Comparison of ENCODE assay signal across 8 cellular contexts in the genomic region with DNA sequence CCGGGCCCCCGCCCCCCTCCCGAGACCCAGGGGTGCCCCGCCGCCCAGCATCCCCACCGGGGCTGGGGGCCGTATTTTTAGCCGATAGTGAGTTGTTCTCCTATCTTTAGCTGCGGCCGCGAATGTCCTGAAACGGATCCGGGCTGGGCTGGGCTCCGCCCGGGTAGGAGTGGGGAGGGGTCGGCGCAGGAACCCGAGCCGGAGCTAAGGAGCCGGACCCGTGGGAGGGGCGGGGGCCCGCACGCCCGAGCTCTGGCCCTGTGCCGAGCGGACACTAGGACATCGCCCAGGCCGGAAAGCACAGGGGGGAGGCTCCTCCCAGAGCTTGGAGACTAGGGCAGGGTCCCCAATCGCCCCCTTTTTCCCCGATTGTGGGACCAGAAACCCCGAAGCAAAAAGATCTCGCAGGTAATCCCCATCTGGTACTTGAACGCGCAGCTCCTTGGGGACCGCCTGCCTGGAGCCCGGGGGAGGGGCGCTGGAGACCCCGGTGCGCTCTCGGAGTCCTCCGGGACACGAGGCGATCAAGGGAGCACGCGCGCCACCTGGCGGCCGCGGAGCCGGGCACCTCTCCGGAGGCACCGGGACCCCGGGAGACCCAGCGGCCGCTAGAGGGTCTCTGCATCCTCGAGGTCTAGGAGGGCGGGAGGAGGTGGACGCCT. TPM values are rescaled to one million over a fixed set of nuclear protein-coding genes. Genes with fewer than 3 reads are reported as not detected.
DNase-seq lines count a peak whose midpoint lies in the region; FAIRE-seq lines count a peak whose summit lies in the region.

No MANE protein-coding gene starts in this region.

- H2BK12ac ChIP-seq in neuronal stem cell (ENCODE audit: low read length), result no peak overlapping the region

- H3K27me3 ChIP-seq in neuronal stem cell (ENCODE audit: control insufficient read depth in 3 of 3, insufficient read depth in 3 of 3, low read depth in 1 of 3, low read length in 3 of 3), result peaks cover 0 to 10% (median 0%) of the 10 kb centered on the region in 3 experiments

- H4K8ac ChIP-seq in neuronal stem cell (ENCODE audit: low read depth, low read length), result no peak overlapping the region

- H3K27ac ChIP-seq in neuronal stem cell (replicated peaks; ENCODE audit: low read length), result no peak overlapping the region

- H2BK120ac ChIP-seq in neuronal stem cell (ENCODE audit: low read depth, low read length), result no peak overlapping the region

- H3K4ac ChIP-seq in neuronal stem cell (ENCODE audit: low read length), result no peak overlapping the region

- no peak overlapping the region for H4K91ac ChIP-seq in neuronal stem cell (ENCODE audit: low read depth, low read length, poor library complexity)

- no peaks in the 10 kb centered on the region for H3K79me1 ChIP-seq in neuronal stem cell (ENCODE audit: low read depth, low read length)

- no CpG with 5 or more reads among the region's 59 CpGs for WGBS in neuronal stem cell (ENCODE audit: extremely low coverage in 2 of 2, insufficient read length in 2 of 2, insufficient replicate concordance in 1 of 2), 2 donors

- H3K4me3 ChIP-seq in neuronal stem cell (ENCODE audit: low read length in 2 of 2), result peak overlapping the region; percentile 76 to 82

- H3K14ac ChIP-seq in neuronal stem cell (ENCODE audit: low read length), result no peak overlapping the region

- no peak overlapping the region for H2BK5ac ChIP-seq in neuronal stem cell (ENCODE audit: low read length)

- H3K9ac ChIP-seq in neuronal stem cell (ENCODE audit: low read depth, low read length, poor library complexity), result peak overlapping the region; percentile 63

- peak overlapping the region; percentile 92 for H3K23ac ChIP-seq in neuronal stem cell (ENCODE audit: low read depth, low read length, poor library complexity)

- H2AFZ ChIP-seq in neuronal stem cell (ENCODE audit: low read length), result peak overlapping the region; percentile 96

- peak; percentile 61 for DNase-seq in NCI-H2081 (lab: John Stamatoyannopoulos, UW)
- no peak for DNase-seq in NCI-H2081 treated with DMSO at 0.1 percent for 48 hours (lab: John Stamatoyannopoulos, UW)
- peak; percentile 68 for DNase-seq in LHCN-M2 (ENCODE audit: low read depth)
- peak; percentile 87 for DNase-seq in SK-N-DZ (ENCODE audit: low spot score)
- DNase-seq in activated naive CD4-positive, alpha-beta T cell treated with Interleukin-2 at 50 U/mL for 16 hours, result peak; percentile 83
- DNase-seq in frontal cortex (ENCODE audit: low spot score in 2 of 2), result peak; percentile 74
- DNase-seq in neuronal stem cell (ENCODE audit: low spot score), result peak; percentile 89
- peak; percentile 83 for DNase-seq in superior temporal gyrus (ENCODE audit: extremely low spot score)

- no peaks in the 10 kb centered on the region for H3K9me3 ChIP-seq in neuronal stem cell (replicated peaks in 1 of 2; ENCODE audit: control insufficient read depth in 2 of 2, insufficient read depth in 1 of 2, low read depth in 1 of 2, low read length in 2 of 2)

- no peak for FAIRE-seq in frontal cortex (lab: Jason Lieb, UNC)

- H3K4me1 ChIP-seq in neuronal stem cell (ENCODE audit: control insufficient read depth in 2 of 2, insufficient read depth in 1 of 2, low read depth in 1 of 2, low read length in 2 of 2), result peaks cover 25% of the 10 kb centered on the region in 2 donors

- H2AK5ac ChIP-seq in neuronal stem cell (ENCODE audit: low read depth, low read length), result no peak overlapping the region

- peak overlapping the region; percentile 66 for H3K18ac ChIP-seq in neuronal stem cell (ENCODE audit: low read length)

- no peaks in the 10 kb centered on the region for H3K36me3 ChIP-seq in neuronal stem cell (replicated peaks in 1 of 2; ENCODE audit: control insufficient read depth in 2 of 2, insufficient read depth in 2 of 2, low read length in 2 of 2)

- H2BK15ac ChIP-seq in neuronal stem cell (ENCODE audit: low read length), result no peak overlapping the region

- H3K4me2 ChIP-seq in neuronal stem cell (ENCODE audit: insufficient read depth, low read length, poor library complexity, severe bottlenecking), result peak overlapping the region; percentile 94

RNA-seq across cellular contexts. Expression of a gene that starts 0.7 kb away (rescaled TPM):
- total RNA-seq in LHCN-M2 (2014; rRNA removed), result 10.2 and 20.5 TPM in 2 replicates
- polyA plus RNA-seq in LHCN-M2 (2012), result 26.2 TPM
- polyA plus RNA-seq in SK-N-DZ (2014; cell fraction: cytosol; rRNA removed), result 0.08 and 0.54 TPM in 2 replicates
- 0.64 and 0.82 TPM in 2 replicates for polyA plus RNA-seq in SK-N-DZ (2014; cell fraction: nucleus; rRNA removed)
- total RNA-seq in frontal cortex, result 6.1 TPM
- polyA plus RNA-seq in neuronal stem cell (2013, experiment 1 of 2), result 1.4 TPM
- polyA plus RNA-seq in neuronal stem cell (2013, experiment 2 of 2), result 1.6 TPM

RNA-seq across cellular contexts. Expression of a gene that starts 18.3 kb away (rescaled TPM):
- 32.1 and 41.6 TPM in 2 replicates for total RNA-seq in LHCN-M2 (2014; rRNA removed)
- 34.4 TPM for polyA plus RNA-seq in LHCN-M2 (2012)
- 41.3 and 44.7 TPM in 2 replicates for polyA plus RNA-seq in SK-N-DZ (2014; cell fraction: cytosol; rRNA removed)
- polyA plus RNA-seq in SK-N-DZ (2014; cell fraction: nucleus; rRNA removed), result 38.9 and 45.8 TPM in 2 replicates
- total RNA-seq in frontal cortex, result 17.5 TPM
- polyA plus RNA-seq in neuronal stem cell (2013, experiment 1 of 2), result 78.6 TPM
- 77.3 TPM for polyA plus RNA-seq in neuronal stem cell (2013, experiment 2 of 2)

RNA-seq across cellular contexts. Expression of a gene that starts 39.2 kb away (rescaled TPM):
- total RNA-seq in LHCN-M2 (2014; rRNA removed) (0.26 and 0.29 TPM in 2 replicates), frontal cortex (5.3 TPM)
- polyA plus RNA-seq in LHCN-M2 (2012), result 0.13 TPM
- 6.0 and 6.7 TPM in 2 replicates for polyA plus RNA-seq in SK-N-DZ (2014; cell fraction: cytosol; rRNA removed)
- polyA plus RNA-seq in SK-N-DZ (2014; cell fraction: nucleus; rRNA removed), result 4.2 and 5.5 TPM in 2 replicates
- polyA plus RNA-seq in neuronal stem cell (2013, experiment 1 of 2), result 1.8 TPM
- 1.6 TPM for polyA plus RNA-seq in neuronal stem cell (2013, experiment 2 of 2)

RNA-seq across cellular contexts. Expression of a gene that starts 53.6 kb away (rescaled TPM):
- total RNA-seq in LHCN-M2 (2014; rRNA removed) (30.0 and 33.4 TPM in 2 replicates), frontal cortex (2.9 TPM)
- polyA plus RNA-seq in LHCN-M2 (2012), result 19.5 TPM
- 44.0 and 49.9 TPM in 2 replicates for polyA plus RNA-seq in SK-N-DZ (2014; cell fraction: cytosol; rRNA removed)
- polyA plus RNA-seq in SK-N-DZ (2014; cell fraction: nucleus; rRNA removed), result 40.0 and 68.8 TPM in 2 replicates
- 13.5 TPM for polyA plus RNA-seq in neuronal stem cell (2013, experiment 1 of 2)
- polyA plus RNA-seq in neuronal stem cell (2013, experiment 2 of 2), result 13.4 TPM
